Comparison of ENCODE assay signal across 1 cellular context in the genomic region with DNA sequence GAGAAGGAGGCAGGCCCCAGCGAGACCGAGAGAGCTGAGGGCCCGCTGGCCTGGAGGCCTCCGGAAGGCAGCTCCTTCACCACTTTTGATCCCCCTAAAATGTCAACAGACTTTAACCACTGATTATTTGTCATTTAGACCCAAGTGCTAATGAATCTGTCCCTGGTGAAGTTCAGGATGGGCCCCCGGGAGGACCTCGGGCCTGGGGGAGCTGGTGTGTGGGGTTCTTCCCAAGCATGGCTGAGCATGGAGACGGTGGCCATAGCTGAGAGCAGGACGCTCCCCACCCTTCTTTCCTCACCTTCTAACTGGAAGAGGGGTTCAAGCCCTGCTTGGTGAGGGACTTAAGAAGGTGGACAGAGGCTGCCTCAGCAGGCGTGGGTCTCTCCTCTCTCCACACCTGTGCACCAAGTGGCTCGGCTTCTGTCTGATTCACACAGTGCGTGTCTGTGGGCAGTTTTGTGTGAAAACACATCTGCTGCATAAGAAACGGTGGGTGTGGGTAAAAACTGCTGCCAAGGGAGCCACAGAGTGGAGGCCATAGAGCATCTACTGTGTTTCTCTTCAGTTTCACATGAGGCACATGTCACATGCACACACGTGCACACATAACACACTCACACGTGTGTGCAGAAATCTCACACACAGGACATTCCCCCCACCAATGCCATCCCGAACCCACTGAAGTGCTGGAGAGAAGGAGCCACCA.
TF ChIP-seq lines count a peak whose summit lies in the region.

No MANE protein-coding gene starts in this region.

TF ChIP-seq in K562, 482 proteins besides CTCF, POLR2A, EP300 and RAD21:
- TF ChIP-seq PTBP1 (IDR thresholded peaks at IDR 0.05; ENCODE audit: low read depth, low read length) (peak; percentile 62; the same call in 1 of the 2 replicates), KLF6 (CRISPR knock-in tag; IDR thresholded peaks at IDR 0.05; ENCODE audit: borderline replicate concordance) (no peak), NFRKB (IDR thresholded peaks at IDR 0.05; ENCODE audit: low read depth) (peak; percentile 84), ZC3H11A (IDR thresholded peaks at IDR 0.05; ENCODE audit: low read depth, low read length) (no peak), CREBBP (IDR thresholded peaks at IDR 0.05; ENCODE audit: low read depth, low read length) (no peak), KAT7 (CRISPR knock-in tag; IDR thresholded peaks at IDR 0.05; ENCODE audit: borderline replicate concordance) (peak; percentile 9; the same call in 1 of the 2 replicates), SMARCB1 (IDR thresholded peaks at IDR 0.05; ENCODE audit: insufficient read length, low read depth) (peak; percentile 2), ZNF740 (CRISPR knock-in tag; IDR thresholded peaks at IDR 0.05) (no peak), ZNF740 (tag; IDR thresholded peaks at IDR 0.05) (peak in 1 of 2 experiments; percentile 34; a peak in 1 of 4 replicates), RNF219 (CRISPR knock-in tag; IDR thresholded peaks at IDR 0.05) (0 out of 2 replicates have a peak, but pooled peaks have one; percentile 46), ZNF57 (CRISPR knock-in tag; IDR thresholded peaks at IDR 0.05) (0 out of 2 replicates have a peak, but pooled peaks have one; percentile 20), NR3C1 (CRISPR knock-in tag; IDR thresholded peaks at IDR 0.05) (no peak), JUNB (CRISPR knock-in tag; conservative IDR thresholded peaks at IDR 0.05) (no peak), ZBTB17 (CRISPR knock-in tag; IDR thresholded peaks at IDR 0.05) (peak; percentile 18; the same call in 1 of the 2 replicates), ZBTB26 (CRISPR knock-in tag; IDR thresholded peaks at IDR 0.05) (peak; percentile 8; the same call in 1 of the 2 replicates), ZBTB5 (IDR thresholded peaks at IDR 0.05) (no peak), ZNF766 (CRISPR knock-in tag; conservative IDR thresholded peaks at IDR 0.05) (peak; percentile 33; the same call in 1 of the 2 replicates), ERF (CRISPR knock-in tag; IDR thresholded peaks at IDR 0.05) (peak; percentile 17; the same call in 1 of the 2 replicates), ZNF589 (CRISPR knock-in tag; IDR thresholded peaks at IDR 0.05; ENCODE audit: low read depth) (0 out of 2 replicates have a peak, but pooled peaks have one; percentile 11), ELF2 (CRISPR knock-in tag; IDR thresholded peaks at IDR 0.05) (0 out of 2 replicates have a peak, but pooled peaks have one; percentile 42), GABPB2 (CRISPR knock-in tag; conservative IDR thresholded peaks at IDR 0.05) (no peak), PHTF2 (CRISPR knock-in tag; IDR thresholded peaks at IDR 0.05) (0 out of 2 replicates have a peak, but pooled peaks have one; percentile 23), CBFB (CRISPR knock-in tag; IDR thresholded peaks at IDR 0.05) (0 out of 2 replicates have a peak, but pooled peaks have one; percentile 27), GABPA (tag; conservative IDR thresholded peaks at IDR 0.05; ENCODE audit: low read depth) (no peak), E2F3 (CRISPR knock-in tag; IDR thresholded peaks at IDR 0.05) (peak; percentile 4; the same call in 1 of the 2 replicates), YY1 (IDR thresholded peaks at IDR 0.05; ENCODE audit: borderline replicate concordance in 1 of 3, control insufficient read depth in 1 of 3, extremely low read depth in 1 of 3, insufficient read depth in 3 of 3, insufficient read length in 1 of 3, insufficient replicate concordance in 2 of 3, low read depth in 1 of 3, low read length in 2 of 3) (peak in 1 of 3 experiments; percentile 30), ZNF134 (CRISPR knock-in tag; conservative IDR thresholded peaks at IDR 0.05) (0 out of 2 replicates have a peak, but pooled peaks have one; percentile 26), DEAF1 (CRISPR knock-in tag; IDR thresholded peaks at IDR 0.05) (no peak), ZNF121 (CRISPR knock-in tag; conservative IDR thresholded peaks at IDR 0.05) (no peak), NR4A1 (CRISPR knock-in tag; IDR thresholded peaks at IDR 0.05) (no peak), NR4A1 (tag; IDR thresholded peaks at IDR 0.05) (0 out of 2 replicates have a peak, but pooled peaks have one; percentile 39), PREB (CRISPR knock-in tag; IDR thresholded peaks at IDR 0.05) (peak; percentile 41; the same call in 1 of the 2 replicates), ZKSCAN3 (CRISPR knock-in tag; IDR thresholded peaks at IDR 0.05) (no peak)
- TF ChIP-seq, protein P1, sequence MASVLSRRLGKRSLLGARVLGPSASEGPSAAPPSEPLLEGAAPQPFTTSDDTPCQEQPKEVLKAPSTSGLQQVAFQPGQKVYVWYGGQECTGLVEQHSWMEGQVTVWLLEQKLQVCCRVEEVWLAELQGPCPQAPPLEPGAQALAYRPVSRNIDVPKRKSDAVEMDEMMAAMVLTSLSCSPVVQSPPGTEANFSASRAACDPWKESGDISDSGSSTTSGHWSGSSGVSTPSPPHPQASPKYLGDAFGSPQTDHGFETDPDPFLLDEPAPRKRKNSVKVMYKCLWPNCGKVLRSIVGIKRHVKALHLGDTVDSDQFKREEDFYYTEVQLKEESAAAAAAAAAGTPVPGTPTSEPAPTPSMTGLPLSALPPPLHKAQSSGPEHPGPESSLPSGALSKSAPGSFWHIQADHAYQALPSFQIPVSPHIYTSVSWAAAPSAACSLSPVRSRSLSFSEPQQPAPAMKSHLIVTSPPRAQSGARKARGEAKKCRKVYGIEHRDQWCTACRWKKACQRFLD (CRISPR knock-in tag; IDR thresholded peaks at IDR 0.05): peak; percentile 67
- TF ChIP-seq, protein P2, sequence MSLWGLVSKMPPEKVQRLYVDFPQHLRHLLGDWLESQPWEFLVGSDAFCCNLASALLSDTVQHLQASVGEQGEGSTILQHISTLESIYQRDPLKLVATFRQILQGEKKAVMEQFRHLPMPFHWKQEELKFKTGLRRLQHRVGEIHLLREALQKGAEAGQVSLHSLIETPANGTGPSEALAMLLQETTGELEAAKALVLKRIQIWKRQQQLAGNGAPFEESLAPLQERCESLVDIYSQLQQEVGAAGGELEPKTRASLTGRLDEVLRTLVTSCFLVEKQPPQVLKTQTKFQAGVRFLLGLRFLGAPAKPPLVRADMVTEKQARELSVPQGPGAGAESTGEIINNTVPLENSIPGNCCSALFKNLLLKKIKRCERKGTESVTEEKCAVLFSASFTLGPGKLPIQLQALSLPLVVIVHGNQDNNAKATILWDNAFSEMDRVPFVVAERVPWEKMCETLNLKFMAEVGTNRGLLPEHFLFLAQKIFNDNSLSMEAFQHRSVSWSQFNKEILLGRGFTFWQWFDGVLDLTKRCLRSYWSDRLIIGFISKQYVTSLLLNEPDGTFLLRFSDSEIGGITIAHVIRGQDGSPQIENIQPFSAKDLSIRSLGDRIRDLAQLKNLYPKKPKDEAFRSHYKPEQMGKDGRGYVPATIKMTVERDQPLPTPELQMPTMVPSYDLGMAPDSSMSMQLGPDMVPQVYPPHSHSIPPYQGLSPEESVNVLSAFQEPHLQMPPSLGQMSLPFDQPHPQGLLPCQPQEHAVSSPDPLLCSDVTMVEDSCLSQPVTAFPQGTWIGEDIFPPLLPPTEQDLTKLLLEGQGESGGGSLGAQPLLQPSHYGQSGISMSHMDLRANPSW (CRISPR knock-in tag; IDR thresholded peaks at IDR 0.05): 0 out of 2 replicates have a peak, but pooled peaks have one; percentile 46
- TF ChIP-seq, protein P3, sequence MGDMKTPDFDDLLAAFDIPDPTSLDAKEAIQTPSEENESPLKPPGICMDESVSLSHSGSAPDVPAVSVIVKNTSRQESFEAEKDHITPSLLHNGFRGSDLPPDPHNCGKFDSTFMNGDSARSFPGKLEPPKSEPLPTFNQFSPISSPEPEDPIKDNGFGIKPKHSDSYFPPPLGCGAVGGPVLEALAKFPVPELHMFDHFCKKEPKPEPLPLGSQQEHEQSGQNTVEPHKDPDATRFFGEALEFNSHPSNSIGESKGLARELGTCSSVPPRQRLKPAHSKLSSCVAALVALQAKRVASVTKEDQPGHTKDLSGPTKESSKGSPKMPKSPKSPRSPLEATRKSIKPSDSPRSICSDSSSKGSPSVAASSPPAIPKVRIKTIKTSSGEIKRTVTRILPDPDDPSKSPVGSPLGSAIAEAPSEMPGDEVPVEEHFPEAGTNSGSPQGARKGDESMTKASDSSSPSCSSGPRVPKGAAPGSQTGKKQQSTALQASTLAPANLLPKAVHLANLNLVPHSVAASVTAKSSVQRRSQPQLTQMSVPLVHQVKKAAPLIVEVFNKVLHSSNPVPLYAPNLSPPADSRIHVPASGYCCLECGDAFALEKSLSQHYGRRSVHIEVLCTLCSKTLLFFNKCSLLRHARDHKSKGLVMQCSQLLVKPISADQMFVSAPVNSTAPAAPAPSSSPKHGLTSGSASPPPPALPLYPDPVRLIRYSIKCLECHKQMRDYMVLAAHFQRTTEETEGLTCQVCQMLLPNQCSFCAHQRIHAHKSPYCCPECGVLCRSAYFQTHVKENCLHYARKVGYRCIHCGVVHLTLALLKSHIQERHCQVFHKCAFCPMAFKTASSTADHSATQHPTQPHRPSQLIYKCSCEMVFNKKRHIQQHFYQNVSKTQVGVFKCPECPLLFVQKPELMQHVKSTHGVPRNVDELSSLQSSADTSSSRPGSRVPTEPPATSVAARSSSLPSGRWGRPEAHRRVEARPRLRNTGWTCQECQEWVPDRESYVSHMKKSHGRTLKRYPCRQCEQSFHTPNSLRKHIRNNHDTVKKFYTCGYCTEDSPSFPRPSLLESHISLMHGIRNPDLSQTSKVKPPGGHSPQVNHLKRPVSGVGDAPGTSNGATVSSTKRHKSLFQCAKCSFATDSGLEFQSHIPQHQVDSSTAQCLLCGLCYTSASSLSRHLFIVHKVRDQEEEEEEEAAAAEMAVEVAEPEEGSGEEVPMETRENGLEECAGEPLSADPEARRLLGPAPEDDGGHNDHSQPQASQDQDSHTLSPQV (IDR thresholded peaks at IDR 0.05): peak; percentile 8; the same call in 1 of the 2 replicates
